Comparison of ENCODE assay signal across 1 cellular context in genomic region chr9:76691761-76692313, GRCh38.
TF ChIP-seq lines count a peak whose summit lies in the region.

No MANE protein-coding gene starts in this region.

TF ChIP-seq in HepG2, 621 proteins besides CTCF, POLR2A, EP300 and RAD21:
- TF ChIP-seq HMGA1 (CRISPR knock-in tag; conservative IDR thresholded peaks at IDR 0.05), result no peak
- no peak for TF ChIP-seq ZNF577 (CRISPR knock-in tag; IDR thresholded peaks at IDR 0.05; ENCODE audit: borderline replicate concordance, low read depth)
- TF ChIP-seq, protein P1, sequence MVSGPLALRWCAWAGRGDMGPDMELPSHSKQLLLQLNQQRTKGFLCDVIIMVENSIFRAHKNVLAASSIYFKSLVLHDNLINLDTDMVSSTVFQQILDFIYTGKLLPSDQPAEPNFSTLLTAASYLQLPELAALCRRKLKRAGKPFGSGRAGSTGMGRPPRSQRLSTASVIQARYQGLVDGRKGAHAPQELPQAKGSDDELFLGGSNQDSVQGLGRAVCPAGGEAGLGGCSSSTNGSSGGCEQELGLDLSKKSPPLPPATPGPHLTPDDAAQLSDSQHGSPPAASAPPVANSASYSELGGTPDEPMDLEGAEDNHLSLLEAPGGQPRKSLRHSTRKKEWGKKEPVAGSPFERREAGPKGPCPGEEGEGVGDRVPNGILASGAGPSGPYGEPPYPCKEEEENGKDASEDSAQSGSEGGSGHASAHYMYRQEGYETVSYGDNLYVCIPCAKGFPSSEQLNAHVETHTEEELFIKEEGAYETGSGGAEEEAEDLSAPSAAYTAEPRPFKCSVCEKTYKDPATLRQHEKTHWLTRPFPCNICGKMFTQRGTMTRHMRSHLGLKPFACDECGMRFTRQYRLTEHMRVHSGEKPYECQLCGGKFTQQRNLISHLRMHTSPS (CRISPR knock-in tag; IDR thresholded peaks at IDR 0.05; ENCODE audit: low read depth), result no peak
- TF ChIP-seq SRSF4 (IDR thresholded peaks at IDR 0.05; ENCODE audit: low read depth, low read length, poor library complexity, severe bottlenecking), result no peak
- no peak for TF ChIP-seq TCF7L2 (IDR thresholded peaks at IDR 0.05; ENCODE audit: low read depth, low read length)
- no peak for TF ChIP-seq MTF1 (CRISPR knock-in tag; IDR thresholded peaks at IDR 0.05)
- no peak for TF ChIP-seq KMT2A (CRISPR knock-in tag; IDR thresholded peaks at IDR 0.05)
- no peak for TF ChIP-seq ZNF546 (CRISPR knock-in tag; conservative IDR thresholded peaks at IDR 0.05)
- TF ChIP-seq ZBTB2 (CRISPR knock-in tag; IDR thresholded peaks at IDR 0.05; ENCODE audit: low read depth), result no peak
- TF ChIP-seq ZFP90 (CRISPR knock-in tag; IDR thresholded peaks at IDR 0.05; ENCODE audit: borderline replicate concordance), result no peak
- TF ChIP-seq, protein P2, sequence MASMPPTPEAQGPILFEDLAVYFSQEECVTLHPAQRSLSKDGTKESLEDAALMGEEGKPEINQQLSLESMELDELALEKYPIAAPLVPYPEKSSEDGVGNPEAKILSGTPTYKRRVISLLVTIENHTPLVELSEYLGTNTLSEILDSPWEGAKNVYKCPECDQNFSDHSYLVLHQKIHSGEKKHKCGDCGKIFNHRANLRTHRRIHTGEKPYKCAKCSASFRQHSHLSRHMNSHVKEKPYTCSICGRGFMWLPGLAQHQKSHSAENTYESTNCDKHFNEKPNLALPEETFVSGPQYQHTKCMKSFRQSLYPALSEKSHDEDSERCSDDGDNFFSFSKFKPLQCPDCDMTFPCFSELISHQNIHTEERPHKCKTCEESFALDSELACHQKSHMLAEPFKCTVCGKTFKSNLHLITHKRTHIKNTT (CRISPR knock-in tag; IDR thresholded peaks at IDR 0.05), result no peak
- no peak for TF ChIP-seq NCOR1 (IDR thresholded peaks at IDR 0.05; ENCODE audit: borderline replicate concordance, low read length)
- TF ChIP-seq, protein P3, sequence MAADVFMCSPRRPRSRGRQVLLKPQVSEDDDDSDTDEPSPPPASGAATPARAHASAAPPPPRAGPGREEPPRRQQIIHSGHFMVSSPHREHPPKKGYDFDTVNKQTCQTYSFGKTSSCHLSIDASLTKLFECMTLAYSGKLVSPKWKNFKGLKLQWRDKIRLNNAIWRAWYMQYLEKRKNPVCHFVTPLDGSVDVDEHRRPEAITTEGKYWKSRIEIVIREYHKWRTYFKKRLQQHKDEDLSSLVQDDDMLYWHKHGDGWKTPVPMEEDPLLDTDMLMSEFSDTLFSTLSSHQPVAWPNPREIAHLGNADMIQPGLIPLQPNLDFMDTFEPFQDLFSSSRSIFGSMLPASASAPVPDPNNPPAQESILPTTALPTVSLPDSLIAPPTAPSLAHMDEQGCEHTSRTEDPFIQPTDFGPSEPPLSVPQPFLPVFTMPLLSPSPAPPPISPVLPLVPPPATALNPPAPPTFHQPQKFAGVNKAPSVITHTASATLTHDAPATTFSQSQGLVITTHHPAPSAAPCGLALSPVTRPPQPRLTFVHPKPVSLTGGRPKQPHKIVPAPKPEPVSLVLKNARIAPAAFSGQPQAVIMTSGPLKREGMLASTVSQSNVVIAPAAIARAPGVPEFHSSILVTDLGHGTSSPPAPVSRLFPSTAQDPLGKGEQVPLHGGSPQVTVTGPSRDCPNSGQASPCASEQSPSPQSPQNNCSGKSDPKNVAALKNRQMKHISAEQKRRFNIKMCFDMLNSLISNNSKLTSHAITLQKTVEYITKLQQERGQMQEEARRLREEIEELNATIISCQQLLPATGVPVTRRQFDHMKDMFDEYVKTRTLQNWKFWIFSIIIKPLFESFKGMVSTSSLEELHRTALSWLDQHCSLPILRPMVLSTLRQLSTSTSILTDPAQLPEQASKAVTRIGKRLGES (CRISPR knock-in tag; IDR thresholded peaks at IDR 0.05; ENCODE audit: borderline replicate concordance), result no peak
- no peak for TF ChIP-seq FOXA3 (CRISPR knock-in tag; IDR thresholded peaks at IDR 0.05)
- TF ChIP-seq SP2 (CRISPR knock-in tag; IDR thresholded peaks at IDR 0.05), result no peak
- TF ChIP-seq PAWR (CRISPR knock-in tag; IDR thresholded peaks at IDR 0.05; ENCODE audit: borderline replicate concordance), result no peak
TF ChIP-seq in HepG2: peak in this region for 0.
